17 cellular contexts compared by ENCODE assay signal in genomic region chr13:113636266-113636963, GRCh38. TPM values are rescaled to one million over a fixed set of nuclear protein-coding genes. Genes with fewer than 3 reads are reported as not detected.
DNase-seq lines count a peak whose midpoint lies in the region; ATAC-seq and TF ChIP-seq lines count a peak whose summit lies in the region.
"Had no signal": no experiment of that assay in that cellular context is flagged by ENCODE, and none has a peak within 500 bp of the region (broad histone marks: within the 10 kb centered on the region; RNA-seq: fewer than 3 reads in every experiment).

No MANE protein-coding gene starts in this region.

- H3K9me3 Mint-ChIP-seq in activated T-cell treated with anti-CD3 and anti-CD28 coated beads, Interleukin-2, amount 50 U/mL, for 72 hours, result no peaks in the 10 kb centered on the region

- no peak overlapping the region for H3K4me2 ChIP-seq in osteoblast (ENCODE audit: insufficient read depth, low read length)

- H3K27me3 ChIP-seq in BE2C, result no peaks in the 10 kb centered on the region
- no peaks in the 10 kb centered on the region for H3K27me3 ChIP-seq in osteoblast (ENCODE audit: insufficient read depth, low read length)

- H2AFZ ChIP-seq in osteoblast (ENCODE audit: low read length), result no peak overlapping the region

- peaks cover 93% of the 10 kb centered on the region for H3K36me3 ChIP-seq in BE2C
- H3K36me3 ChIP-seq in osteoblast (ENCODE audit: insufficient read depth, low read length), result peaks cover 88% of the 10 kb centered on the region

- H3K4me3 Mint-ChIP-seq in activated T-cell treated with anti-CD3 and anti-CD28 coated beads, Interleukin-2, amount 50 U/mL, for 72 hours, result no peak overlapping the region

- no peaks in the 10 kb centered on the region for H3K27me3 Mint-ChIP-seq in activated T-cell treated with anti-CD3 and anti-CD28 coated beads, Interleukin-2, amount 50 U/mL, for 72 hours (ENCODE audit: low read depth)

- H3K4me1 Mint-ChIP-seq in activated T-cell treated with anti-CD3 and anti-CD28 coated beads, Interleukin-2, amount 50 U/mL, for 72 hours (ENCODE audit: low read depth), result peaks cover 8% of the 10 kb centered on the region

- ATAC-seq in activated T-cell treated with anti-CD3 and anti-CD28 coated beads, Interleukin-2, amount 50 U/mL, for 72 hours (replicated peaks in 1 of 2), result no peak
- no peak for ATAC-seq in GM19397 (IDR thresholded peaks at IDR 0.05; ENCODE audit: unreplicated experiment)

- H3K79me2 ChIP-seq in osteoblast (ENCODE audit: insufficient read depth, low read length), result peaks cover 6% of the 10 kb centered on the region

- peak; percentile 10 for DNase-seq in activated T-cell treated with anti-CD3 and anti-CD28 coated beads, Interleukin-2, amount 50 U/mL, for 1 hour
- DNase-seq in activated T-cell treated with anti-CD3 and anti-CD28 coated beads, Interleukin-2, amount 50 U/mL, for 72 hours, result no peak
- DNase-seq in BE2C, result peak; percentile 1
- DNase-seq in coronary artery (ENCODE audit: low spot score), result peak; percentile 61
- peak; percentile 65 for DNase-seq in osteoblast (ENCODE audit: insufficient read length, low spot score, missing footprints)
- no peak for DNase-seq in NCI-H510A treated with DMSO at 0.1 percent for 48 hours (lab: John Stamatoyannopoulos, UW)
- DNase-seq in ecto neural progenitor cell (ENCODE audit: low spot score), result no peak
- DNase-seq: C1 segment of cervical spinal cord, DMS53, HCEC 1CT, NCI-H1417 treated with DMSO at 0.1 percent for 48 hours, NCI-H2029 treated with DMSO at 0.1 percent for 48 hours, NCI-H524 had no signal

- no peak overlapping the region for H3K4me3 ChIP-seq in BE2C (ENCODE audit: low read depth, low read length)
- no peak overlapping the region for H3K4me3 ChIP-seq in coronary artery
- H3K4me3 ChIP-seq in osteoblast (ENCODE audit: insufficient read depth, low read length), result no peak overlapping the region

- H3K27ac ChIP-seq in coronary artery, result no peak overlapping the region
- no peak overlapping the region for H3K27ac ChIP-seq in osteoblast (ENCODE audit: low read depth, low read length)
- H3K27ac ChIP-seq: 22Rv1 had no signal

- no peak overlapping the region for H3K27ac Mint-ChIP-seq in activated T-cell treated with anti-CD3 and anti-CD28 coated beads, Interleukin-2, amount 50 U/mL, for 72 hours

- H3K36me3 Mint-ChIP-seq in activated T-cell treated with anti-CD3 and anti-CD28 coated beads, Interleukin-2, amount 50 U/mL, for 72 hours (ENCODE audit: insufficient read depth in 2 of 2), result peaks cover 14 to 36% of the 10 kb centered on the region in 2 donors

- TF ChIP-seq CTCF in BE2C (IDR thresholded peaks at IDR 0.05; ENCODE audit: low read depth, low read length) (no peak), coronary artery (IDR thresholded peaks at IDR 0.05) (no peak), osteoblast (IDR thresholded peaks at IDR 0.05; ENCODE audit: extremely low read depth, low read depth, low read length) (no peak)

- H3K9me3 ChIP-seq in BE2C (no peaks in the 10 kb centered on the region), osteoblast (ENCODE audit: low read depth, low read length) (no peaks in the 10 kb centered on the region)
- H3K9me3 ChIP-seq: Caco-2 had no signal

- H3K4me1 ChIP-seq in BE2C (no peaks in the 10 kb centered on the region), osteoblast (ENCODE audit: insufficient read depth, low read length) (no peaks in the 10 kb centered on the region)
- H3K4me1 ChIP-seq: Caco-2 had no signal

- peaks cover 8% of the 10 kb centered on the region for H4K20me1 ChIP-seq in osteoblast (ENCODE audit: insufficient read depth, low read length)

RNA-seq across cellular contexts. Expression of gene ATP4B, which starts 21.6 kb away (rescaled TPM):
- not detected for total RNA-seq in activated T-cell treated with anti-CD3 and anti-CD28 coated beads, Interleukin-2, amount 50 U/mL, for 72 hours
- polyA plus RNA-seq in BE2C (2012; ENCODE audit: insufficient read depth, insufficient read length, low read depth), result not detected
- total RNA-seq in osteoblast, result not detected in 2 replicates
- total RNA-seq: Caco-2, HT1080 had no signal

RNA-seq across cellular contexts. Expression of gene GRK1, which starts 30.6 kb away (rescaled TPM):
- under 1 TPM in 1 of 2 donors, not detected in 1; 0.22 TPM for total RNA-seq in activated T-cell treated with anti-CD3 and anti-CD28 coated beads, Interleukin-2, amount 50 U/mL, for 72 hours
- polyA plus RNA-seq in BE2C (2012; ENCODE audit: insufficient read depth, insufficient read length, low read depth), result not detected
- not detected in 2 replicates for total RNA-seq in osteoblast
- total RNA-seq: Caco-2, HT1080 had no signal

RNA-seq across cellular contexts. Expression of gene TFDP1, which starts 51.9 kb away (rescaled TPM):
- total RNA-seq in activated T-cell treated with anti-CD3 and anti-CD28 coated beads, Interleukin-2, amount 50 U/mL, for 72 hours, result 10 to 100 TPM; 87.5 to 99.2 TPM
- polyA plus RNA-seq in BE2C (2012; ENCODE audit: insufficient read depth, insufficient read length, low read depth), result 80.3 TPM
- total RNA-seq in osteoblast, result 48.6 and 56.8 TPM in 2 replicates

Comparison
In these comparisons a context has a peak if more than half of its experiments do, and no peak if none do; other contexts are left out.
1. DNase-seq: peak in activated T-cell treated with anti-CD3 and anti-CD28 coated beads, Interleukin-2, amount 50 U/mL, for 1 hour (single experiment), BE2C (single experiment), coronary artery (single experiment) and osteoblast (single experiment); none in activated T-cell treated with anti-CD3 and anti-CD28 coated beads, Interleukin-2, amount 50 U/mL, for 72 hours (0 of 2), NCI-H510A treated with DMSO at 0.1 percent for 48 hours (single experiment) and ecto neural progenitor cell (single experiment).